Comparison of ENCODE assay signal across 8 cellular contexts in genomic region chr12:15883536-15883935, GRCh38. TPM values are rescaled to one million over a fixed set of nuclear protein-coding genes. Genes with fewer than 3 reads are reported as not detected.
DNase-seq lines count a peak whose midpoint lies in the region; FAIRE-seq and TF ChIP-seq lines count a peak whose summit lies in the region.

No MANE protein-coding gene starts in this region.

- TF ChIP-seq POLR2A in NB4 (IDR thresholded peaks at IDR 0.05; ENCODE audit: extremely low read depth, insufficient read length): no peak
- TF ChIP-seq POLR2A in H1 (IDR thresholded peaks at IDR 0.05; ENCODE audit: control extremely low read depth in 1 of 2, low read depth in 2 of 2, low read length in 2 of 2): no peak

- H4K5ac ChIP-seq in H1 (ENCODE audit: insufficient read length, low read depth, low read length): no peak overlapping the region

- H3K18ac ChIP-seq in H1 (ENCODE audit: extremely low read depth, low read length): no peak overlapping the region

- H3K79me1 ChIP-seq in H1 (ENCODE audit: low read depth, low read length): peaks cover 4% of the 10 kb centered on the region; the same call in 1 of the 2 replicates

- H2BK15ac ChIP-seq in H1 (ENCODE audit: low read length): no peak overlapping the region

- H3K4me3 ChIP-seq in CD4-positive, alpha-beta memory T cell (ENCODE audit: low read length in 2 of 2): peak overlapping the region; percentile 90 to 98
- H3K4me3 ChIP-seq in NB4 (ENCODE audit: low read depth, low read length) (peak overlapping the region; percentile 99), H1 (ENCODE audit: extremely low read depth in 1 of 4, insufficient read depth in 2 of 4, low read depth in 3 of 4, low read length in 4 of 4) (peak overlapping the region; percentile 79 to 90 (median 86)), neural progenitor cell (peak overlapping the region; percentile 94)

- H2AK5ac ChIP-seq in H1 (ENCODE audit: low read depth, low read length): no peak overlapping the region

- no peak for TF ChIP-seq RAD21 in H1 (IDR thresholded peaks at IDR 0.05 in 1 of 2, conservative IDR thresholded peaks at IDR 0.05 in 1 of 2; ENCODE audit: low read depth in 2 of 2, low read length in 2 of 2)

- H3K27me3 Mint-ChIP-seq in CD4-positive, alpha-beta memory T cell: no peaks in the 10 kb centered on the region
- H3K27me3 Mint-ChIP-seq in neural progenitor cell (ENCODE audit: insufficient read depth, low read depth): no peaks in the 10 kb centered on the region

- H2BK12ac ChIP-seq in H1 (ENCODE audit: low read depth, low read length): no peak overlapping the region

- peak overlapping the region; percentile 96 to 99 (median 98) for H3K4me3 Mint-ChIP-seq in CD4-positive, alpha-beta memory T cell
- H3K4me3 Mint-ChIP-seq in neural progenitor cell: peak overlapping the region; percentile 98

- H3F3A ChIP-seq in neural progenitor cell (ENCODE audit: low read depth): peaks cover 25% of the 10 kb centered on the region

- H4K8ac ChIP-seq in H1 (ENCODE audit: extremely low read depth, insufficient read depth, low read length): no peak overlapping the region

- H3K27me3 ChIP-seq in CD4-positive, alpha-beta memory T cell (ENCODE audit: insufficient read depth, low read length): no peaks in the 10 kb centered on the region
- H3K27me3 ChIP-seq in H1 (replicated peaks in 1 of 4; ENCODE audit: control insufficient read depth in 3 of 4, extremely low read depth in 1 of 4, insufficient read depth in 3 of 4, low read length in 3 of 4) (no peaks in the 10 kb centered on the region), neural progenitor cell (no peaks in the 10 kb centered on the region)

- TF ChIP-seq EP300 in H1 (IDR thresholded peaks at IDR 0.05; ENCODE audit: borderline replicate concordance in 1 of 2, low read depth in 2 of 2, low read length in 2 of 2): no peak

- intact Hi-C loops in CD4-positive, alpha-beta memory T cell (cut with micrococcal nuclease): loop anchor here (10.0 kb wide), 1 partner anchor 919 kb away; the partner anchor contains the start of gene ARHGDIB

- H3K23ac ChIP-seq in H1 (ENCODE audit: insufficient read length): no peak overlapping the region

- H2BK20ac ChIP-seq in H1 (ENCODE audit: low read length): no peak overlapping the region

- peaks cover 31 to 60% of the 10 kb centered on the region in 2 experiments for H3K79me2 ChIP-seq in H1 (ENCODE audit: control insufficient read depth in 1 of 2, insufficient read depth in 2 of 2, low read length in 2 of 2)
- H3K79me2 ChIP-seq in neural progenitor cell (ENCODE audit: low read depth): peaks cover 63% of the 10 kb centered on the region

- H3K4me2 ChIP-seq in H1 (ENCODE audit: insufficient read depth in 1 of 2, low read depth in 2 of 2, low read length in 2 of 2): peak overlapping the region; percentile 78 to 91
- peak overlapping the region; percentile 96 for H3K4me2 ChIP-seq in neural progenitor cell

- H3K9me3 ChIP-seq in CD4-positive, alpha-beta memory T cell (ENCODE audit: control insufficient read depth in 1 of 2, low read length in 2 of 2): no peaks in the 10 kb centered on the region
- H3K9me3 ChIP-seq in H1 (ENCODE audit: insufficient read depth in 2 of 2, low read depth in 1 of 2, low read length in 1 of 2): no peaks in the 10 kb centered on the region
- H3K9me3 ChIP-seq in neural progenitor cell (ENCODE audit: low read depth): no peaks in the 10 kb centered on the region

- H2AFZ ChIP-seq in H1 (ENCODE audit: low read length): no peak overlapping the region
- no peak overlapping the region for H2AFZ ChIP-seq in neural progenitor cell (replicated peaks)

- 0 out of 2 replicates have a peak, but pooled peaks cover 2% of the 10 kb centered on the region for H3K23me2 ChIP-seq in H1 (ENCODE audit: low read depth, low read length)

- H3K4me1 ChIP-seq in CD4-positive, alpha-beta memory T cell (ENCODE audit: insufficient read depth, low read length): peaks cover 62% of the 10 kb centered on the region
- H3K4me1 ChIP-seq in H1 (replicated peaks in 1 of 4; ENCODE audit: control insufficient read depth in 3 of 4, insufficient read depth in 4 of 4, low read length in 3 of 4) (no peaks in the 10 kb centered on the region; a peak in 1 of 7 replicates), neural progenitor cell (peaks cover 20% of the 10 kb centered on the region)

- H4K20me1 ChIP-seq in H1 (replicated peaks in 1 of 2; ENCODE audit: control insufficient read depth in 1 of 2, insufficient read depth in 2 of 2, low read length in 2 of 2) (peaks cover 8 to 12% of the 10 kb centered on the region in 2 experiments), neural progenitor cell (ENCODE audit: low read depth) (peaks cover 56% of the 10 kb centered on the region)

- no peak overlapping the region for H4K91ac ChIP-seq in H1 (replicated peaks; ENCODE audit: insufficient read length, low read length)

- H2BK5ac ChIP-seq in H1 (ENCODE audit: low read depth, low read length): no peak overlapping the region

- H3K9ac ChIP-seq in H1 (replicated peaks in 1 of 4; ENCODE audit: extremely low read depth in 1 of 4, low read depth in 3 of 4, low read length in 3 of 4): peak overlapping the region; percentile 39 to 90 (median 58); a peak in 6 of 7 replicates
- peak overlapping the region; percentile 87 for H3K9ac ChIP-seq in neural progenitor cell

- no peaks in the 10 kb centered on the region for H3K36me3 ChIP-seq in CD4-positive, alpha-beta memory T cell (ENCODE audit: insufficient read depth, low read length)
- H3K36me3 ChIP-seq in H1 (ENCODE audit: control insufficient read depth in 2 of 4, insufficient read depth in 4 of 4, low read length in 3 of 4): peaks cover 2 to 35% (median 8%) of the 10 kb centered on the region in 4 experiments
- H3K36me3 ChIP-seq in neural progenitor cell: peaks cover 3% of the 10 kb centered on the region

- peak overlapping the region; percentile 99 to 100 (median 100) for H3K27ac Mint-ChIP-seq in CD4-positive, alpha-beta memory T cell
- no peak overlapping the region for H3K27ac Mint-ChIP-seq in neural progenitor cell

- no peak for TF ChIP-seq CTCF in NB4 (IDR thresholded peaks at IDR 0.05; ENCODE audit: low read depth, low read length)
- TF ChIP-seq CTCF in H1 (IDR thresholded peaks at IDR 0.05; ENCODE audit: control extremely low read depth in 1 of 3, insufficient read depth in 1 of 3, low read depth in 1 of 3, low read length in 3 of 3): no peak
- TF ChIP-seq CTCF in neural progenitor cell (IDR thresholded peaks at IDR 0.05): no peak

- CTCF ChIA-PET in CD4-positive, alpha-beta memory T cell (lab: Charles Lee; ENCODE audit: partially characterized antibody): interaction anchor here (0.9 to 3.1 kb wide), 7 partner anchors 15 to 351 kb away, joined by 3 to 16 read pairs (median 4); partner anchors contain the start of gene DERA
- CTCF ChIA-PET in H1 (lab: Charles Lee; ENCODE audit: partially characterized antibody): interaction anchor here (1.2 to 1.8 kb wide), 2 partner anchors 15 to 55 kb away, joined by 3 to 9 read pairs; no protein-coding TSS in a partner anchor

- POLR2A ChIA-PET in CD4-positive, alpha-beta memory T cell (lab: Charles Lee; ENCODE audit: partially characterized antibody): interaction anchor here (1.0 to 2.7 kb wide), 2 partner anchors 11 to 27 kb away, joined by 3 to 23 read pairs; partner anchors contain the start of gene DERA
- POLR2A ChIA-PET in H1 (lab: Charles Lee; ENCODE audit: partially characterized antibody): interaction anchor here (1.0 to 3.0 kb wide), 12 partner anchors 9 to 1081 kb away, joined by 3 to 20 read pairs (median 6); partner anchors contain the start of genes DERA and WBP11

- DNase-seq in CD4-positive, alpha-beta memory T cell: no peak
- no peak for DNase-seq in NB4 (ENCODE audit: low read depth)
- DNase-seq in H1 (ENCODE audit: low read depth in 1 of 2, low spot score in 2 of 2): no peak
- DNase-seq in neural progenitor cell (ENCODE audit: low spot score): no peak
- DNase-seq in ecto neural progenitor cell (ENCODE audit: low spot score): no peak
- no peak for DNase-seq in islet precursor cell
- no peak for DNase-seq in GM19238 (ENCODE audit: insufficient read length, low spot score)
- DNase-seq in NCI-H2107 treated with DMSO at 0.1 percent for 48 hours (lab: John Stamatoyannopoulos, UW; ENCODE audit: unreplicated experiment): no peak

- no peak overlapping the region for H3K4ac ChIP-seq in H1 (replicated peaks; ENCODE audit: insufficient read length, low read depth, low read length)

- H3K56ac ChIP-seq in H1 (replicated peaks; ENCODE audit: insufficient read length, low read depth, low read length): no peak overlapping the region

- peaks cover 15 to 58% of the 10 kb centered on the region in 2 donors for H3K36me3 Mint-ChIP-seq in CD4-positive, alpha-beta memory T cell
- H3K36me3 Mint-ChIP-seq in neural progenitor cell: peaks cover 22% of the 10 kb centered on the region

- H3K4me1 Mint-ChIP-seq in CD4-positive, alpha-beta memory T cell: peaks cover 46 to 78% (median 61%) of the 10 kb centered on the region in 4 donors
- peaks cover 29% of the 10 kb centered on the region for H3K4me1 Mint-ChIP-seq in neural progenitor cell

- no peak overlapping the region for H2BK120ac ChIP-seq in H1 (replicated peaks; ENCODE audit: low read depth, low read length)

- 68% methylated on average over 6 of the region's 6 CpGs; no CpG with 5 or more reads in 1 of the 2 experiments for WGBS in H1 (ENCODE audit: extremely low coverage in 1 of 2, insufficient coverage in 1 of 2, insufficient read length in 1 of 2, insufficient replicate concordance in 2 of 2, low coverage in 1 of 2, low lambda C conversion rate in 2 of 2, missing lambda C conversion rate in 1 of 2), 2 experiments

- peak overlapping the region; percentile 95 for H3K27ac ChIP-seq in CD4-positive, alpha-beta memory T cell (ENCODE audit: low read depth, low read length)
- no peak overlapping the region for H3K27ac ChIP-seq in H1 (ENCODE audit: low read depth, low read length)
- H3K27ac ChIP-seq in neural progenitor cell: peak overlapping the region; percentile 98

- no peak for FAIRE-seq in H1 (lab: Jason Lieb, UNC)

- peaks cover 0 to 2% (median 0%) of the 10 kb centered on the region in 8 donors for H3K9me3 Mint-ChIP-seq in CD4-positive, alpha-beta memory T cell
- H3K9me3 Mint-ChIP-seq in neural progenitor cell: no peaks in the 10 kb centered on the region

- H3K14ac ChIP-seq in H1 (ENCODE audit: insufficient read length): no peak overlapping the region

RNA-seq across cellular contexts. Expression of gene STRAP, which starts 1.3 kb away (rescaled TPM):
- 10 to 100 TPM; 46.1 to 49.1 TPM for total RNA-seq in CD4-positive, alpha-beta memory T cell
- polyA plus RNA-seq in CD4-positive, alpha-beta memory T cell: 100 to 1,000 TPM; 112 to 159 TPM
- total RNA-seq in H1 (2021; fragmentation: NEBNext Ultra II Directional; extraction: Animal tissue kit (Norgen Biotek cat#: 25700)): 251 and 253 TPM in 2 replicates
- polyA plus RNA-seq in H1 (2011; rRNA removed): 105 and 107 TPM in 2 replicates
- 162 TPM for polyA plus RNA-seq in H1 (2011; cell fraction: cytosol; rRNA removed)
- 69.0 TPM for polyA plus RNA-seq in H1 (2011; cell fraction: nucleus; rRNA removed)
- polyA plus RNA-seq in H1 (2012, experiment 1 of 2): 150 to 207 TPM (median 159 TPM) in 4 replicates
- 143 TPM for polyA plus RNA-seq in H1 (2012, experiment 2 of 2)
- 182 TPM for polyA plus RNA-seq in H1 (2013, experiment 1 of 2)
- polyA plus RNA-seq in H1 (2013, experiment 2 of 2): 150 TPM
- polyA minus RNA-seq in H1 (2011; rRNA and poly(A)+ RNA removed): 116 and 142 TPM in 2 replicates
- 157 TPM for polyA minus RNA-seq in H1 (2011; cell fraction: cytosol; rRNA and poly(A)+ RNA removed)
- 73.8 TPM for polyA minus RNA-seq in H1 (2011; cell fraction: nucleus; rRNA and poly(A)+ RNA removed)
- 180 and 303 TPM in 2 replicates for total RNA-seq in neural progenitor cell (ENCODE audit: low replicate concordance)

RNA-seq across cellular contexts. Expression of gene DERA, which starts 27.6 kb away (rescaled TPM):
- 10 to 100 TPM; 11.2 to 11.4 TPM for total RNA-seq in CD4-positive, alpha-beta memory T cell
- 10 to 100 TPM; 25.5 to 52.2 TPM for polyA plus RNA-seq in CD4-positive, alpha-beta memory T cell
- 17.1 and 17.5 TPM in 2 replicates for total RNA-seq in H1 (2021; fragmentation: NEBNext Ultra II Directional; extraction: Animal tissue kit (Norgen Biotek cat#: 25700))
- 5.8 and 13.1 TPM in 2 replicates for polyA plus RNA-seq in H1 (2011; rRNA removed)
- polyA plus RNA-seq in H1 (2011; cell fraction: cytosol; rRNA removed): 13.0 TPM
- polyA plus RNA-seq in H1 (2011; cell fraction: nucleus; rRNA removed): 4.6 TPM
- polyA plus RNA-seq in H1 (2012, experiment 1 of 2): 17.2 to 27.9 TPM (median 24.8 TPM) in 4 replicates
- 5.2 TPM for polyA plus RNA-seq in H1 (2012, experiment 2 of 2)
- 10.1 TPM for polyA plus RNA-seq in H1 (2013, experiment 1 of 2)
- polyA plus RNA-seq in H1 (2013, experiment 2 of 2): 9.9 TPM
- 14.6 and 21.4 TPM in 2 replicates for polyA minus RNA-seq in H1 (2011; rRNA and poly(A)+ RNA removed)
- 13.1 TPM for polyA minus RNA-seq in H1 (2011; cell fraction: cytosol; rRNA and poly(A)+ RNA removed)
- 15.9 TPM for polyA minus RNA-seq in H1 (2011; cell fraction: nucleus; rRNA and poly(A)+ RNA removed)
- total RNA-seq in neural progenitor cell (ENCODE audit: low replicate concordance): 64.6 and 91.2 TPM in 2 replicates
